ENCODE assay signal across 17 cellular contexts in the genomic region with DNA sequence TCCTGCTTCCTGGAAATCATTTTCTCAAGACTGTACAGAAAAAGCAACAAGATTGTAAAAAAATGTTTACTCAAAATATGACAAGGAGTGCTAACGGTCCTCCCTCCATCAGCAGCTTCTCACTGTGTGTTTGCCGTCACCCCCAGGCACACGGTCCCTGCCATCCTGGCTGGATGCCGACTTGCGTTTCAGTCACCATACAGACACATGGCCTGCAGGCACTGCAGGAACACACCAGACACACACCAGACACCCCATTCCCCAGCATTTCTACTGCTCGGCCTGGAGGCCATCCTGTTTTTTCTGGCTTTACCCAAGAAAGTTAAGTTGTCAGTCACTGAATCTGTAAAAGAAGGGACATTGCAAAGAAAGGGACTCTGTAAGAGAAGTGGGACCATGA. TPM values are rescaled to one million over a fixed set of nuclear protein-coding genes. Genes with fewer than 3 reads are reported as not detected.
DNase-seq lines count a peak whose midpoint lies in the region; ATAC-seq and TF ChIP-seq lines count a peak whose summit lies in the region.
"Had no signal": no experiment of that assay in that cellular context is flagged by ENCODE, and none has a peak within 500 bp of the region (broad histone marks: within the 10 kb centered on the region; RNA-seq: fewer than 3 reads in every experiment).

No MANE protein-coding gene starts in this region.

- 2% methylated on average over 6 of the region's 6 CpGs for WGBS in SK-N-SH (ENCODE audit: low lambda C conversion rate)
- WGBS in ectodermal cell, 2 experiments, result 82 to 85% methylated on average over 6 of the region's 6 CpGs
- WGBS in neuronal stem cell (ENCODE audit: extremely low coverage in 2 of 2, insufficient read length in 2 of 2, insufficient replicate concordance in 1 of 2), 2 donors, result no CpG with 5 or more reads among the region's 6 CpGs
- WGBS in mammary epithelial cell (ENCODE audit: low coverage, missing lambda C conversion rate), result 76% methylated on average over 6 of the region's 6 CpGs

- peak overlapping the region; percentile 53 for H3K18ac ChIP-seq in neuronal stem cell (ENCODE audit: low read length)

- H2BK15ac ChIP-seq in neuronal stem cell (ENCODE audit: low read length), result no peak overlapping the region

- no peak overlapping the region for H2BK5ac ChIP-seq in neuronal stem cell (ENCODE audit: low read length)

- H3K9me3 ChIP-seq in BE2C, result no peaks in the 10 kb centered on the region
- no peaks in the 10 kb centered on the region for H3K9me3 ChIP-seq in SK-N-SH
- H3K9me3 ChIP-seq in ectodermal cell (ENCODE audit: control insufficient read depth, low read length), result no peaks in the 10 kb centered on the region
- peaks cover 3 to 16% of the 10 kb centered on the region in 2 donors for H3K9me3 ChIP-seq in neuronal stem cell (replicated peaks in 1 of 2; ENCODE audit: control insufficient read depth in 2 of 2, insufficient read depth in 1 of 2, low read depth in 1 of 2, low read length in 2 of 2)
- H3K9me3 ChIP-seq in mammary epithelial cell (replicated peaks; ENCODE audit: insufficient read depth, low read length), result no peaks in the 10 kb centered on the region
- H3K9me3 ChIP-seq: Caco-2 had no signal

- ATAC-seq in HG03432 (IDR thresholded peaks at IDR 0.05; ENCODE audit: unreplicated experiment) (no peak), GM19328 (IDR thresholded peaks at IDR 0.05; ENCODE audit: unreplicated experiment) (no peak)
- ATAC-seq: HepG2 had no signal

- no peaks in the 10 kb centered on the region for H3K27me3 ChIP-seq in BE2C
- H3K27me3 ChIP-seq in SK-N-SH (ENCODE audit: insufficient read depth), result no peaks in the 10 kb centered on the region
- no peaks in the 10 kb centered on the region for H3K27me3 ChIP-seq in ectodermal cell (ENCODE audit: control insufficient read depth, insufficient read depth, low read length, poor library complexity, severe bottlenecking)
- H3K27me3 ChIP-seq in neuronal stem cell (ENCODE audit: control insufficient read depth in 3 of 3, insufficient read depth in 3 of 3, low read depth in 1 of 3, low read length in 3 of 3), result no peaks in the 10 kb centered on the region
- no peaks in the 10 kb centered on the region for H3K27me3 ChIP-seq in mammary epithelial cell (ENCODE audit: insufficient read depth, low read length)

- peak; percentile 87 for DNase-seq in BE2C
- peak; percentile 75 for DNase-seq in SK-N-SH
- no peak for DNase-seq in neuronal stem cell (ENCODE audit: low spot score)
- no peak for DNase-seq in mammary epithelial cell
- DNase-seq in NCI-H526 (lab: John Stamatoyannopoulos, UW), result no peak
- DNase-seq: Caco-2; CD4-positive, alpha-beta T cell; GDM1; H9 had no signal

- H3K14ac ChIP-seq in neuronal stem cell (ENCODE audit: low read length), result no peak overlapping the region

- H3K36me3 ChIP-seq in BE2C (no peaks in the 10 kb centered on the region), SK-N-SH (replicated peaks in 1 of 2; ENCODE audit: control insufficient read depth in 1 of 2, insufficient read depth in 2 of 2, low read length in 1 of 2) (no peaks in the 10 kb centered on the region), ectodermal cell (ENCODE audit: control insufficient read depth, insufficient read depth, low read length) (peaks cover 17% of the 10 kb centered on the region), neuronal stem cell (replicated peaks in 1 of 2; ENCODE audit: control insufficient read depth in 2 of 2, insufficient read depth in 2 of 2, low read length in 2 of 2) (no peaks in the 10 kb centered on the region), mammary epithelial cell (ENCODE audit: insufficient read depth, low read length) (no peaks in the 10 kb centered on the region)

- peak in 1 of 2 experiments; percentile 31; a peak in 1 of 4 replicates for TF ChIP-seq EP300 in SK-N-SH (IDR thresholded peaks at IDR 0.05; ENCODE audit: borderline replicate concordance in 1 of 2, low read depth in 1 of 2, low read length in 1 of 2)

- no peak overlapping the region for H3K4me2 ChIP-seq in SK-N-SH
- no peak overlapping the region for H3K4me2 ChIP-seq in neuronal stem cell (ENCODE audit: insufficient read depth, low read length, poor library complexity, severe bottlenecking)
- no peak overlapping the region for H3K4me2 ChIP-seq in mammary epithelial cell (ENCODE audit: insufficient read depth, low read depth, low read length)

- no peak overlapping the region for H4K91ac ChIP-seq in neuronal stem cell (ENCODE audit: low read depth, low read length, poor library complexity)

- H2BK12ac ChIP-seq in neuronal stem cell (ENCODE audit: low read length), result no peak overlapping the region

- POLR2A ChIA-PET in SK-N-SH (lab: Yijun Ruan, JAX), result no interaction called here

- no peaks in the 10 kb centered on the region for H3K9me2 ChIP-seq in SK-N-SH

- H3K4me1 ChIP-seq in BE2C, result peaks cover 7% of the 10 kb centered on the region; the same call in 1 of the 2 replicates
- peaks cover 0 to 9% of the 10 kb centered on the region in 2 experiments; a peak in 2 of 4 replicates for H3K4me1 ChIP-seq in SK-N-SH (ENCODE audit: control insufficient read depth in 1 of 2, insufficient read depth in 2 of 2, low read depth in 1 of 2, low read length in 1 of 2)
- peaks cover 31% of the 10 kb centered on the region for H3K4me1 ChIP-seq in ectodermal cell (ENCODE audit: control insufficient read depth, insufficient read depth, low read length)
- H3K4me1 ChIP-seq in neuronal stem cell (ENCODE audit: control insufficient read depth in 2 of 2, insufficient read depth in 1 of 2, low read depth in 1 of 2, low read length in 2 of 2), result peaks cover 23 to 25% of the 10 kb centered on the region in 2 donors
- no peaks in the 10 kb centered on the region for H3K4me1 ChIP-seq in mammary epithelial cell (ENCODE audit: insufficient read depth, low read length)
- H3K4me1 ChIP-seq: Caco-2 had no signal

- H3K27ac ChIP-seq in SK-N-SH (ENCODE audit: low read depth in 2 of 2, low read length in 1 of 2) (no peak overlapping the region; a peak in 1 of 4 replicates), ectodermal cell (ENCODE audit: insufficient read depth, low read depth, low read length, poor library complexity, severe bottlenecking) (peak overlapping the region; percentile 82), neuronal stem cell (replicated peaks; ENCODE audit: low read length) (no peak overlapping the region), mammary epithelial cell (ENCODE audit: insufficient read depth, low read depth, low read length) (no peak overlapping the region)
- H3K27ac ChIP-seq: C4-2B had no signal

- no peak overlapping the region for H2BK120ac ChIP-seq in neuronal stem cell (ENCODE audit: low read depth, low read length)

- in situ Hi-C loops in mammary epithelial cell (cut with MboI; ENCODE audit: low sequenced_read_pairs in 2 of 2), result no loop called here

- H3K79me1 ChIP-seq in neuronal stem cell (ENCODE audit: low read depth, low read length), result no peaks in the 10 kb centered on the region

- H3K4me3 ChIP-seq in BE2C (ENCODE audit: low read depth, low read length), result peak overlapping the region; percentile 21; the same call in 1 of the 2 replicates
- H3K4me3 ChIP-seq in SK-N-SH (ENCODE audit: low read depth in 2 of 2, low read length in 1 of 2), result no peak overlapping the region
- H3K4me3 ChIP-seq in ectodermal cell (ENCODE audit: insufficient read depth, low read depth, low read length), result no peak overlapping the region
- no peak overlapping the region for H3K4me3 ChIP-seq in neuronal stem cell (ENCODE audit: low read length in 2 of 2)
- no peak overlapping the region for H3K4me3 ChIP-seq in mammary epithelial cell (replicated peaks in 1 of 3; ENCODE audit: insufficient read depth in 1 of 3, low read depth in 2 of 3, low read length in 3 of 3)

- no peak overlapping the region for H3K4ac ChIP-seq in neuronal stem cell (ENCODE audit: low read length)

- TF ChIP-seq CTCF in BE2C (IDR thresholded peaks at IDR 0.05; ENCODE audit: low read depth, low read length) (no peak), SK-N-SH (IDR thresholded peaks at IDR 0.05) (no peak), mammary epithelial cell (conservative IDR thresholded peaks at IDR 0.05 in 1 of 2, IDR thresholded peaks at IDR 0.05 in 1 of 2; ENCODE audit: extremely low read depth in 1 of 2, insufficient read depth in 1 of 2, low read depth in 1 of 2, low read length in 2 of 2) (no peak)

- CTCF ChIA-PET in SK-N-SH (lab: Yijun Ruan, JAX) (no interaction called here), mammary epithelial cell (lab: Charles Lee; ENCODE audit: low non-redundant PET) (no interaction called here)

- no peak overlapping the region for H2AK5ac ChIP-seq in neuronal stem cell (ENCODE audit: low read depth, low read length)

- no peak overlapping the region for H2AFZ ChIP-seq in SK-N-SH (ENCODE audit: low read depth)
- H2AFZ ChIP-seq in neuronal stem cell (ENCODE audit: low read length), result peak overlapping the region; percentile 38
- H2AFZ ChIP-seq in mammary epithelial cell (ENCODE audit: low read depth, low read length), result no peak overlapping the region

- H3F3A ChIP-seq in SK-N-SH (replicated peaks; ENCODE audit: insufficient read depth), result no peaks in the 10 kb centered on the region

- dilution Hi-C loops in mammary epithelial cell (cut with HindIII; ENCODE audit: low sequenced_read_pairs), result no loop called here

- TF ChIP-seq RAD21 in SK-N-SH (IDR thresholded peaks at IDR 0.05; ENCODE audit: low read length), result no peak

- H4K20me1 ChIP-seq in SK-N-SH (ENCODE audit: insufficient read depth) (no peaks in the 10 kb centered on the region), mammary epithelial cell (ENCODE audit: insufficient read depth, low read length) (no peaks in the 10 kb centered on the region)

- intact Hi-C loops in mammary epithelial cell (cut with micrococcal nuclease), result no loop called here

- BruUV-seq in mammary epithelial cell (replicated peaks; lab: Mats Ljungman, UMichigan), result no TSS peak

- no peak overlapping the region for H3K23ac ChIP-seq in neuronal stem cell (ENCODE audit: low read depth, low read length, poor library complexity)

- no peak overlapping the region for H3K9ac ChIP-seq in SK-N-SH
- no peak overlapping the region for H3K9ac ChIP-seq in neuronal stem cell (ENCODE audit: low read depth, low read length, poor library complexity)
- no peak overlapping the region for H3K9ac ChIP-seq in mammary epithelial cell (ENCODE audit: insufficient read depth, low read length)

- no peaks in the 10 kb centered on the region for H3K79me2 ChIP-seq in SK-N-SH (ENCODE audit: insufficient read depth)
- H3K79me2 ChIP-seq in mammary epithelial cell (ENCODE audit: insufficient read depth, low read length), result no peaks in the 10 kb centered on the region

- H4K8ac ChIP-seq in neuronal stem cell (ENCODE audit: low read depth, low read length), result no peak overlapping the region

RNA-seq across cellular contexts. Expression of a gene that starts 10.8 kb away (rescaled TPM):
- 0.31 TPM for polyA plus RNA-seq in BE2C (2012; ENCODE audit: insufficient read depth, insufficient read length, low read depth)
- polyA plus RNA-seq in SK-N-SH (2012; rRNA removed) (not detected in 2 replicates), mammary epithelial cell (not detected)
- not detected in 2 replicates for polyA plus RNA-seq in SK-N-SH (2012; cell fraction: cytosol; rRNA removed)
- polyA plus RNA-seq in SK-N-SH (2012; cell fraction: nucleus; rRNA removed), result not detected in 2 replicates
- 30.1 TPM for polyA plus RNA-seq in ectodermal cell (2013, experiment 1 of 4)
- polyA plus RNA-seq in ectodermal cell (2013, experiment 2 of 4), result 42.9 TPM
- polyA plus RNA-seq in ectodermal cell (2013, experiment 3 of 4), result 30.4 TPM
- 33.0 TPM for polyA plus RNA-seq in ectodermal cell (2013, experiment 4 of 4)
- 9.4 TPM for polyA plus RNA-seq in neuronal stem cell (2013, experiment 1 of 2)
- 10.0 TPM for polyA plus RNA-seq in neuronal stem cell (2013, experiment 2 of 2)
- total RNA-seq in mammary epithelial cell, result under 1 TPM; under 0.01 to 0.21 TPM
- polyA minus RNA-seq in mammary epithelial cell, result not detected
- total RNA-seq: A172; CD4-positive, alpha-beta T cell; HepG2 had no signal
- polyA plus RNA-seq: BJ, HepG2, IgD-negative memory B cell had no signal

Comparison
In these comparisons a context has a peak if more than half of its experiments do, and no peak if none do; other contexts are left out.
1. DNase-seq: peak in BE2C (single experiment) and SK-N-SH (single experiment); none in neuronal stem cell (single experiment), mammary epithelial cell (single experiment) and NCI-H526 (0 of 2).